Comparison of ENCODE assay signal across 9 cellular contexts in the genomic region with DNA sequence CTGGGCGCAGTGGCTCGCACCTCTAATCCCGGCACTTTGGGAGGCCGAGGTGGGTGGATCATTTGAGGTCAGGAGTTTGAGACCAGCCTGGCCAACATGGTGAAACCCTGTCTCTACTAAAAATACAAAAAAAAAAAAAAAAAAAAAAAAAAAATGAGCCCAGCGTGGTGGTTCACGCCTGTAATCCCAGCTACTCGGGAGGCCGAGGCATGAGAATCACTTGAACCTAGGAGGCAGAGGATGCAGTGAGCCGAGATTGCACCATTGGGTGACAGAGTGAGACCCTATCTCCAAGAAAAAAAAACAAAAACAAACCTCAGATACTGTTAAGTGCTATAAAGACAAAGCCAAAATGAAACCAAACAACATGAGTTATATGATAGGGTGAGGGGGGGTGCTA. TPM values are rescaled to one million over a fixed set of nuclear protein-coding genes. Genes with fewer than 3 reads are reported as not detected.
DNase-seq lines count a peak whose midpoint lies in the region; ATAC-seq and TF ChIP-seq lines count a peak whose summit lies in the region.
"Not testable (repeated sequence)": the region's sequence is repeated elsewhere in the genome, so short reads cannot be mapped to it uniquely, and the experiment has no call there.
"Had no signal": no experiment of that assay in that cellular context is flagged by ENCODE, and none has a peak within 500 bp of the region (broad histone marks: within the 10 kb centered on the region; RNA-seq: fewer than 3 reads in every experiment).

No MANE protein-coding gene starts in this region.

- not testable (repeated sequence) for H2AFZ ChIP-seq in Karpas-422 (ENCODE audit: low read length)

- H3K9me2 ChIP-seq in Karpas-422 (replicated peaks; ENCODE audit: insufficient read depth, low read length) = not testable (repeated sequence)

- H4K20me1 ChIP-seq in Karpas-422 (ENCODE audit: insufficient read depth, low read depth, low read length) = not testable (repeated sequence)

- not testable (repeated sequence) for DNase-seq in CD4-positive, CD25-positive, alpha-beta regulatory T cell; Karpas-422; activated B cell treated with CpG ODN at 0.5 μM for 24 hours; endodermal cell; memory B cell (ENCODE audit: low spot score in 2 of 2); sigmoid colon; transverse colon

- in situ Hi-C loops in transverse colon (cut with MboI; ENCODE audit: low pct_ligation_motif_present in 1 of 4, low pct_unique_long_range_greater_than_20kb in 1 of 4, low sequenced_read_pairs in 3 of 4) = not testable (repeated sequence)

- H3K27ac Mint-ChIP-seq in CD4-positive, CD25-positive, alpha-beta regulatory T cell = peak overlapping the region in 2 of 3 donors; percentile 39 to 89
- H3K27ac Mint-ChIP-seq in activated B cell treated with CpG ODN at 0.5 μM for 24 hours (peak overlapping the region; percentile 98), endodermal cell (peak overlapping the region; percentile 56), memory B cell (peak overlapping the region; percentile 95)
- H3K27ac Mint-ChIP-seq in activated naive CD8-positive, alpha-beta T cell = peak overlapping the region; percentile 37

- not testable (repeated sequence) for H3K27me3 ChIP-seq in CD4-positive, CD25-positive, alpha-beta regulatory T cell (ENCODE audit: control insufficient read depth, insufficient read depth, low read length); Karpas-422 (ENCODE audit: low read length); endodermal cell (ENCODE audit: control insufficient read depth, insufficient read depth, low read length, poor library complexity, severe bottlenecking); sigmoid colon; transverse colon

- H3K4me1 Mint-ChIP-seq in CD4-positive, CD25-positive, alpha-beta regulatory T cell = peaks cover 6 to 25% (median 15%) of the 10 kb centered on the region in 4 donors
- H3K4me1 Mint-ChIP-seq in activated B cell treated with CpG ODN at 0.5 μM for 24 hours (peaks cover 83% of the 10 kb centered on the region), endodermal cell (peaks cover 11% of the 10 kb centered on the region), memory B cell (peaks cover 36% of the 10 kb centered on the region)
- peaks cover 22% of the 10 kb centered on the region for H3K4me1 Mint-ChIP-seq in activated naive CD8-positive, alpha-beta T cell (ENCODE audit: low read depth)

- CTCF ChIA-PET in activated B cell treated with CpG ODN at 0.5 μM for 24 hours (lab: Charles Lee) = interaction anchor here (0.9 to 1.6 kb wide), 2 partner anchors 11 to 23 kb away, joined by 3 to 8 read pairs; a partner anchor contains a TSS

- H3K27ac ChIP-seq in CD4-positive, CD25-positive, alpha-beta regulatory T cell (ENCODE audit: insufficient read depth, low read length, poor library complexity, severe bottlenecking); endodermal cell (ENCODE audit: low read depth, low read length): not testable (repeated sequence)
- peak overlapping the region; percentile 98 for H3K27ac ChIP-seq in Karpas-422 (ENCODE audit: low read length)
- peak overlapping the region; percentile 74 to 99 (median 96) for H3K27ac ChIP-seq in sigmoid colon
- H3K27ac ChIP-seq in transverse colon = peak overlapping the region; percentile 52 to 89 (median 83)

- not testable (repeated sequence) for H3K27me3 Mint-ChIP-seq in CD4-positive, CD25-positive, alpha-beta regulatory T cell; activated B cell treated with CpG ODN at 0.5 μM for 24 hours; activated naive CD8-positive, alpha-beta T cell; endodermal cell (ENCODE audit: insufficient read depth); memory B cell

- not testable (repeated sequence) for H3K9me3 ChIP-seq in CD4-positive, CD25-positive, alpha-beta regulatory T cell (ENCODE audit: control insufficient read depth in 2 of 2, low read length in 2 of 2); Karpas-422 (ENCODE audit: low read length); endodermal cell (ENCODE audit: control insufficient read depth, low read length); sigmoid colon; transverse colon

- H3K4me3 ChIP-seq in CD4-positive, CD25-positive, alpha-beta regulatory T cell (ENCODE audit: low read depth, low read length); Karpas-422 (ENCODE audit: low read length); endodermal cell (ENCODE audit: low read length); sigmoid colon; transverse colon: not testable (repeated sequence)

- TF ChIP-seq POLR2A in sigmoid colon (IDR thresholded peaks at IDR 0.05); transverse colon (IDR thresholded peaks at IDR 0.05): not testable (repeated sequence)

- WGBS in endodermal cell (ENCODE audit: insufficient coverage in 1 of 2, insufficient read length in 1 of 2), 2 experiments = 97% methylated on average over 9 of the region's 9 CpGs; no CpG with 5 or more reads in 1 of the 2 experiments
- WGBS in sigmoid colon, 2 donors = 97% methylated on average over 9 of the region's 9 CpGs
- 90 to 95% methylated on average over 7 to 9 of the region's 9 CpGs for WGBS in transverse colon (ENCODE audit: low coverage in 1 of 2), 2 donors

- H3K4me3 Mint-ChIP-seq in CD4-positive, CD25-positive, alpha-beta regulatory T cell; activated B cell treated with CpG ODN at 0.5 μM for 24 hours; activated naive CD8-positive, alpha-beta T cell; endodermal cell: not testable (repeated sequence)
- H3K4me3 Mint-ChIP-seq in memory B cell = peak overlapping the region; percentile 28

- H3K9ac ChIP-seq in Karpas-422 (ENCODE audit: low read length) = peak overlapping the region; percentile 49
- not testable (repeated sequence) for H3K9ac ChIP-seq in endodermal cell (ENCODE audit: extremely low read depth, low read length, poor library complexity, severe bottlenecking)

- POLR2A ChIA-PET in activated B cell treated with CpG ODN at 0.5 μM for 24 hours (lab: Charles Lee) = interaction anchor here (0.6 to 1.3 kb wide), 3 partner anchors 15 to 67 kb away, joined by 3 read pairs; partner anchors contain the start of gene DSN1

- H3K36me3 Mint-ChIP-seq in CD4-positive, CD25-positive, alpha-beta regulatory T cell; activated B cell treated with CpG ODN at 0.5 μM for 24 hours (ENCODE audit: low read depth); activated naive CD8-positive, alpha-beta T cell; memory B cell: not testable (repeated sequence)
- peaks cover 20% of the 10 kb centered on the region for H3K36me3 Mint-ChIP-seq in endodermal cell (ENCODE audit: low read depth)

- ATAC-seq in CD4-positive, CD25-positive, alpha-beta regulatory T cell (ENCODE audit: low read depth in 2 of 2); activated B cell treated with CpG ODN at 0.5 μM for 24 hours (ENCODE audit: low read depth); memory B cell (ENCODE audit: low read depth): not testable (repeated sequence)

- intact Hi-C loops in activated B cell treated with CpG ODN at 0.5 μM for 24 hours (cut with micrococcal nuclease) = loop anchor here (10.0 kb wide), 1 partner anchor 434 kb away; no protein-coding TSS in a partner anchor
- intact Hi-C loops in sigmoid colon (cut with DNase I); transverse colon (cut with DNase I; ENCODE audit: low total_unique reads): not testable (repeated sequence)

- not testable (repeated sequence) for H3K9me3 Mint-ChIP-seq in CD4-positive, CD25-positive, alpha-beta regulatory T cell; activated B cell treated with CpG ODN at 0.5 μM for 24 hours; activated naive CD8-positive, alpha-beta T cell (ENCODE audit: low read depth); endodermal cell; memory B cell

- H3K4me1 ChIP-seq in CD4-positive, CD25-positive, alpha-beta regulatory T cell (ENCODE audit: control insufficient read depth, insufficient read depth, low read length, poor library complexity, severe bottlenecking); endodermal cell (ENCODE audit: control insufficient read depth, insufficient read depth, low read length): not testable (repeated sequence)
- H3K4me1 ChIP-seq in Karpas-422 (ENCODE audit: low read length) = peaks cover 83% of the 10 kb centered on the region
- H3K4me1 ChIP-seq in sigmoid colon = peaks cover 0 to 58% (median 43%) of the 10 kb centered on the region in 4 donors
- peaks cover 15 to 39% (median 23%) of the 10 kb centered on the region in 4 donors for H3K4me1 ChIP-seq in transverse colon

- not testable (repeated sequence) for H3K36me3 ChIP-seq in CD4-positive, CD25-positive, alpha-beta regulatory T cell (ENCODE audit: control insufficient read depth, insufficient read depth, low read length); Karpas-422 (ENCODE audit: insufficient read depth, low read length); transverse colon
- peaks cover 11% of the 10 kb centered on the region for H3K36me3 ChIP-seq in endodermal cell (ENCODE audit: control insufficient read depth, insufficient read depth, low read length)
- peaks cover 0 to 28% (median 17%) of the 10 kb centered on the region in 4 donors for H3K36me3 ChIP-seq in sigmoid colon

- TF ChIP-seq CTCF in activated B cell treated with CpG ODN at 0.5 μM for 24 hours (IDR thresholded peaks at IDR 0.05); endodermal cell (conservative IDR thresholded peaks at IDR 0.05); sigmoid colon (IDR thresholded peaks at IDR 0.05); transverse colon (IDR thresholded peaks at IDR 0.05): not testable (repeated sequence)

- H3K79me2 ChIP-seq in Karpas-422 (ENCODE audit: low read length) = peaks cover 49% of the 10 kb centered on the region

- not testable (repeated sequence) for TF ChIP-seq EP300 in sigmoid colon (IDR thresholded peaks at IDR 0.05); transverse colon (IDR thresholded peaks at IDR 0.05; ENCODE audit: low read depth)

- peak overlapping the region; percentile 74 for H3K4me2 ChIP-seq in Karpas-422 (ENCODE audit: low read depth, low read length, poor library complexity, severe bottlenecking)

RNA-seq across cellular contexts. Expression of gene TLDC2, which starts 34.9 kb away (rescaled TPM):
- not detected for total RNA-seq in CD4-positive, CD25-positive, alpha-beta regulatory T cell
- polyA plus RNA-seq in CD4-positive, CD25-positive, alpha-beta regulatory T cell = under 1 TPM; 0.32 to 0.57 (median 0.41) TPM
- 0.69 TPM in 1 of 2 replicates, not detected in the other for total RNA-seq in Karpas-422 (2014; rRNA removed; shearing (Covaris generic); ENCODE audit: low replicate concordance)
- total RNA-seq in activated B cell treated with CpG ODN at 0.5 μM for 24 hours (not detected in 2 replicates), endodermal cell (under 1 TPM; 0.18 to 0.24 TPM), sigmoid colon (under 1 TPM in 1 of 4 donors, not detected in 3; 0.36 TPM), transverse colon (10 to 100 TPM; 22.9 to 26.1 (median 23.2) TPM)
- polyA plus RNA-seq in endodermal cell (2013, experiment 1 of 2) = 0.36 TPM
- 0.54 TPM for polyA plus RNA-seq in endodermal cell (2013, experiment 2 of 2)
- polyA plus RNA-seq in sigmoid colon = 10 to 100 TPM; 14.6 to 25.8 (median 24.3) TPM
- total RNA-seq: HT1080 had no signal

Comparison
In these comparisons a context has a peak if more than half of its experiments do, and no peak if none do; other contexts are left out.
1. H3K27ac Mint-ChIP-seq: peak in every context shown above with its lines; median percentile 98 in activated B cell treated with CpG ODN at 0.5 μM for 24 hours; 95 in memory B cell; 64 in CD4-positive, CD25-positive, alpha-beta regulatory T cell; 56 in endodermal cell; 37 in activated naive CD8-positive, alpha-beta T cell.
2. RNA of gene TLDC2, which starts 34.9 kb away (total RNA-seq): 22.9 to 26.1 TPM in transverse colon; 0.36 TPM in sigmoid colon, 0.18 to 0.24 TPM in endodermal cell, not detected in CD4-positive, CD25-positive, alpha-beta regulatory T cell (single experiment), not detected in activated B cell treated with CpG ODN at 0.5 μM for 24 hours and 0.69 TPM in Karpas-422; every median in the first group is over 10 times any median in the second.